Comparison of ENCODE assay signal across 8 cellular contexts in genomic region chr17:7557825-7558543, GRCh38. TPM values are rescaled to one million over a fixed set of nuclear protein-coding genes. Genes with fewer than 3 reads are reported as not detected.
A peak's percentile ranks its signal among the peaks of the same experiment; 100 is the strongest.
DNase-seq lines count a peak whose midpoint lies in the region; ATAC-seq and TF ChIP-seq lines count a peak whose summit lies in the region.

No MANE protein-coding gene starts in this region.

- no peak overlapping the region for H4K5ac ChIP-seq in H9 (ENCODE audit: insufficient read length, low read depth, low read length)

- H3K56ac ChIP-seq in H9 (ENCODE audit: insufficient read length, low read depth, low read length) = no peak overlapping the region

- intact Hi-C loops in tibial artery (cut with DNase I; ENCODE audit: low total_unique reads) = no loop called here

- H4K8ac ChIP-seq in H9 (replicated peaks; ENCODE audit: insufficient read length, low read depth, low read length) (no peak overlapping the region), mesenchymal stem cell (ENCODE audit: low read length) (peak overlapping the region; percentile 86)

- H2BK20ac ChIP-seq in H9 (ENCODE audit: low read depth, low read length, poor library complexity, severe bottlenecking) = no peak overlapping the region

- H3K27ac ChIP-seq in H9 (ENCODE audit: insufficient read length, low read depth, low read length) = no peak overlapping the region
- H3K27ac ChIP-seq in mesenchymal stem cell (ENCODE audit: low read length, poor library complexity, severe bottlenecking) = no peak overlapping the region
- peak overlapping the region; percentile 95 to 96 for H3K27ac ChIP-seq in tibial artery

- ATAC-seq in HG02884 (IDR thresholded peaks at IDR 0.05; ENCODE audit: unreplicated experiment) (no peak), GM18517 (IDR thresholded peaks at IDR 0.05; ENCODE audit: unreplicated experiment) (no peak)

- H3K9me3 ChIP-seq in H9 (ENCODE audit: control insufficient read depth, low read depth, low read length) (no peaks in the 10 kb centered on the region), mesenchymal stem cell (ENCODE audit: control insufficient read depth, low read length) (no peaks in the 10 kb centered on the region), tibial artery (no peaks in the 10 kb centered on the region)

- peaks cover 2% of the 10 kb centered on the region; the same call in 1 of the 2 replicates for H3K27me3 Mint-ChIP-seq in H9 (ENCODE audit: low read depth)
- peaks cover 11% of the 10 kb centered on the region for H3K27me3 Mint-ChIP-seq in endothelial cell (ENCODE audit: unreplicated experiment)

- DNase-seq in COR-L47 (lab: John Stamatoyannopoulos, UW) = peak; percentile 46
- DNase-seq in H9 = peak; percentile 93
- peak; percentile 86 to 90 for DNase-seq in SHP77 (lab: John Stamatoyannopoulos, UW)
- DNase-seq in endothelial cell (ENCODE audit: low spot score) = peak; percentile 66
- DNase-seq in mesenchymal stem cell = no peak
- DNase-seq in tibial artery = peak; percentile 88 to 94

- H3K14ac ChIP-seq in H9 (ENCODE audit: insufficient read depth, low read length) = peak overlapping the region; percentile 4; the same call in 1 of the 2 replicates
- H3K14ac ChIP-seq in mesenchymal stem cell (ENCODE audit: low read length in 2 of 2) = no peak overlapping the region

- no peak; the same call in 2 of the 3 replicates for TF ChIP-seq CTCF in H9 (conservative IDR thresholded peaks at IDR 0.05)
- no peak for TF ChIP-seq CTCF in endothelial cell (IDR thresholded peaks at IDR 0.05; ENCODE audit: unreplicated experiment)
- no peak for TF ChIP-seq CTCF in tibial artery (IDR thresholded peaks at IDR 0.05)

- H2AFZ ChIP-seq in H9 (ENCODE audit: low read length) (no peak overlapping the region), mesenchymal stem cell (ENCODE audit: low read depth, low read length) (peak overlapping the region; percentile 1)

- H3K23me2 ChIP-seq in H9 (ENCODE audit: insufficient read length, low read depth, low read length, poor library complexity, severe bottlenecking) = peaks cover 9% of the 10 kb centered on the region

- H3K36me3 Mint-ChIP-seq in H9 (ENCODE audit: insufficient read depth in 1 of 3, low read depth in 3 of 3) (peaks cover 0 to 7% (median 5%) of the 10 kb centered on the region in 3 experiments; a peak in 5 of 7 replicates), endothelial cell (ENCODE audit: low read depth, unreplicated experiment) (peaks cover 6% of the 10 kb centered on the region)

- no peaks in the 10 kb centered on the region for H3K27me3 ChIP-seq in H9 (ENCODE audit: insufficient read depth, low read length)
- no peaks in the 10 kb centered on the region for H3K27me3 ChIP-seq in mesenchymal stem cell (ENCODE audit: control insufficient read depth in 1 of 2, insufficient read depth in 1 of 2, low read length in 2 of 2)
- H3K27me3 ChIP-seq in tibial artery = no peaks in the 10 kb centered on the region

- H3K36me3 ChIP-seq in mesenchymal stem cell (ENCODE audit: control insufficient read depth in 1 of 2, insufficient read depth in 2 of 2, low read depth in 1 of 2, low read length in 2 of 2) (peaks cover 6% of the 10 kb centered on the region in 2 experiments), tibial artery (peaks cover 0 to 11% (median 6%) of the 10 kb centered on the region in 3 donors)

- H3K9ac ChIP-seq in H9 (ENCODE audit: extremely low read depth, insufficient read length, low read length) = no peak overlapping the region
- peak overlapping the region; percentile 85 for H3K9ac ChIP-seq in mesenchymal stem cell (ENCODE audit: low read length)

- H3K4me3 Mint-ChIP-seq in H9 (peak overlapping the region; percentile 26 to 68; a peak in 3 of 5 replicates), endothelial cell (ENCODE audit: unreplicated experiment) (peak overlapping the region; percentile 69)

- H3K4me2 ChIP-seq in H9 (ENCODE audit: insufficient read depth, insufficient read length, low read length) (no peak overlapping the region), mesenchymal stem cell (ENCODE audit: low read length, poor library complexity, severe bottlenecking) (peak overlapping the region; percentile 39)

- peaks cover 7% of the 10 kb centered on the region for H3K79me1 ChIP-seq in H9 (ENCODE audit: insufficient read depth, low read depth, low read length, poor library complexity, severe bottlenecking)
- H3K79me1 ChIP-seq in mesenchymal stem cell (replicated peaks; ENCODE audit: low read length, poor library complexity, severe bottlenecking) = no peaks in the 10 kb centered on the region

- H3K18ac ChIP-seq in H9 (ENCODE audit: insufficient read length, low read depth, low read length) (no peak overlapping the region), mesenchymal stem cell (ENCODE audit: low read depth in 1 of 2, low read length in 2 of 2) (no peak overlapping the region)

- H3K4me3 ChIP-seq in mesenchymal stem cell (ENCODE audit: insufficient read depth in 1 of 2, low read depth in 1 of 2, low read length in 2 of 2) (peak overlapping the region in 1 of 2 experiments; percentile 55), tibial artery (peak overlapping the region; percentile 86 to 99)

- peaks cover 7% of the 10 kb centered on the region; the same call in 1 of the 2 replicates for H3K79me2 ChIP-seq in H9 (ENCODE audit: insufficient read depth, low read length)

- H2BK12ac ChIP-seq in H9 (ENCODE audit: insufficient read length, low read depth, low read length) = no peak overlapping the region
- H2BK12ac ChIP-seq in mesenchymal stem cell (ENCODE audit: low read length in 2 of 2) = peak overlapping the region in 1 of 2 experiments; percentile 32

- H2AK5ac ChIP-seq in H9 (ENCODE audit: insufficient read length, low read length) (no peak overlapping the region), mesenchymal stem cell (ENCODE audit: low read length, severe bottlenecking) (peak overlapping the region; percentile 9)

- no peaks in the 10 kb centered on the region for H3K9me3 Mint-ChIP-seq in H9
- no peaks in the 10 kb centered on the region for H3K9me3 Mint-ChIP-seq in endothelial cell (ENCODE audit: unreplicated experiment)

- peak overlapping the region; percentile 85 to 88 (median 87); a peak in 5 of 7 replicates for H3K27ac Mint-ChIP-seq in H9
- peak overlapping the region; percentile 92 for H3K27ac Mint-ChIP-seq in endothelial cell (ENCODE audit: unreplicated experiment)

- no peak overlapping the region for H2BK5ac ChIP-seq in H9 (ENCODE audit: insufficient read length, low read length)
- no peak overlapping the region for H2BK5ac ChIP-seq in mesenchymal stem cell (ENCODE audit: low read depth, low read length, poor library complexity, severe bottlenecking)

- no peak overlapping the region for H4K91ac ChIP-seq in H9 (ENCODE audit: insufficient read length, low read depth, low read length)
- H4K91ac ChIP-seq in mesenchymal stem cell (ENCODE audit: low read length) = peak overlapping the region; percentile 19

- H3K4me1 Mint-ChIP-seq in H9 (peaks cover 43 to 61% of the 10 kb centered on the region in 2 experiments), endothelial cell (ENCODE audit: unreplicated experiment) (peaks cover 38% of the 10 kb centered on the region)

- H3K23ac ChIP-seq in H9 (ENCODE audit: insufficient read length, low read depth, low read length) (no peak overlapping the region), mesenchymal stem cell (ENCODE audit: low read length in 2 of 2) (no peak overlapping the region)

- H4K20me1 ChIP-seq in H9 (ENCODE audit: control insufficient read depth, insufficient read depth, insufficient read length) = no peaks in the 10 kb centered on the region

- WGBS in H9 (ENCODE audit: extremely low coverage, insufficient read length, low lambda C conversion rate) = no CpG with 5 or more reads among the region's 21 CpGs
- WGBS in mesenchymal stem cell = 36% methylated on average over 21 of the region's 21 CpGs

- H3K4me1 ChIP-seq in H9 (ENCODE audit: insufficient read depth, low read length) = 0 out of 2 replicates have a peak, but pooled peaks cover 2% of the 10 kb centered on the region
- peaks cover 15% of the 10 kb centered on the region for H3K4me1 ChIP-seq in mesenchymal stem cell (ENCODE audit: control insufficient read depth, insufficient read depth, low read depth, low read length)
- peaks cover 0 to 52% (median 47%) of the 10 kb centered on the region in 4 donors for H3K4me1 ChIP-seq in tibial artery

- H3K4ac ChIP-seq in H9 (ENCODE audit: low read depth, low read length) (no peak overlapping the region), mesenchymal stem cell (ENCODE audit: low read depth in 1 of 2, low read length in 2 of 2) (no peak overlapping the region)

- H2BK120ac ChIP-seq in H9 (ENCODE audit: low read depth, low read length, poor library complexity, severe bottlenecking) (no peak overlapping the region), mesenchymal stem cell (ENCODE audit: low read depth, low read length) (no peak overlapping the region)

- H3T11ph ChIP-seq in H9 (ENCODE audit: low read length) = no peak overlapping the region

- H2BK15ac ChIP-seq in H9 (ENCODE audit: low read depth, low read length) (no peak overlapping the region), mesenchymal stem cell (ENCODE audit: low read depth, poor library complexity, severe bottlenecking) (no peak overlapping the region)

RNA-seq across cellular contexts. Expression of gene TNFSF13, which starts 0.6 kb away (rescaled TPM):
- 0.94 and 1.4 TPM in 2 replicates for total RNA-seq in H9 (2021)
- total RNA-seq in endothelial cell (ENCODE audit: unreplicated experiment) = 5.6 TPM
- 0.61 TPM for polyA plus RNA-seq in mesenchymal stem cell (2013, experiment 1 of 2)
- polyA plus RNA-seq in mesenchymal stem cell (2013, experiment 2 of 2) = 0.23 TPM

RNA-seq across cellular contexts. Expression of gene SENP3, which starts 3.7 kb away (rescaled TPM):
- 80.6 and 83.1 TPM in 2 replicates for total RNA-seq in H9 (2021)
- 57.8 TPM for total RNA-seq in endothelial cell (ENCODE audit: unreplicated experiment)
- 27.5 TPM for polyA plus RNA-seq in mesenchymal stem cell (2013, experiment 1 of 2)
- polyA plus RNA-seq in mesenchymal stem cell (2013, experiment 2 of 2) = 27.0 TPM

RNA-seq across cellular contexts. Expression of gene TNFSF12, which starts 9.1 kb away (rescaled TPM):
- total RNA-seq in H9 (2021) (5.8 and 7.1 TPM in 2 replicates), endothelial cell (ENCODE audit: unreplicated experiment) (16.3 TPM)
- polyA plus RNA-seq in mesenchymal stem cell (2013, experiment 1 of 2) = 24.0 TPM
- polyA plus RNA-seq in mesenchymal stem cell (2013, experiment 2 of 2) = 23.6 TPM

RNA-seq across cellular contexts. Expression of gene CD68, which starts 21.5 kb away (rescaled TPM):
- 0.37 and 0.42 TPM in 2 replicates for total RNA-seq in H9 (2021)
- 1.6 TPM for total RNA-seq in endothelial cell (ENCODE audit: unreplicated experiment)
- polyA plus RNA-seq in mesenchymal stem cell (2013, experiment 1 of 2) = 30.9 TPM
- polyA plus RNA-seq in mesenchymal stem cell (2013, experiment 2 of 2) = 30.8 TPM

RNA-seq across cellular contexts. Expression of gene MPDU1, which starts 25.7 kb away (rescaled TPM):
- total RNA-seq in H9 (2021) = 73.1 and 76.1 TPM in 2 replicates
- 51.8 TPM for total RNA-seq in endothelial cell (ENCODE audit: unreplicated experiment)
- 81.6 TPM for polyA plus RNA-seq in mesenchymal stem cell (2013, experiment 1 of 2)
- polyA plus RNA-seq in mesenchymal stem cell (2013, experiment 2 of 2) = 78.5 TPM

Comparison
In these comparisons a context has a peak if more than half of its experiments do, and no peak if none do; other contexts are left out.
1. H3K27ac ChIP-seq: peak in tibial artery (2 of 2); none in H9 (single experiment) and mesenchymal stem cell (single experiment).